Comparison of ENCODE assay signal across 9 cellular contexts in the genomic region with DNA sequence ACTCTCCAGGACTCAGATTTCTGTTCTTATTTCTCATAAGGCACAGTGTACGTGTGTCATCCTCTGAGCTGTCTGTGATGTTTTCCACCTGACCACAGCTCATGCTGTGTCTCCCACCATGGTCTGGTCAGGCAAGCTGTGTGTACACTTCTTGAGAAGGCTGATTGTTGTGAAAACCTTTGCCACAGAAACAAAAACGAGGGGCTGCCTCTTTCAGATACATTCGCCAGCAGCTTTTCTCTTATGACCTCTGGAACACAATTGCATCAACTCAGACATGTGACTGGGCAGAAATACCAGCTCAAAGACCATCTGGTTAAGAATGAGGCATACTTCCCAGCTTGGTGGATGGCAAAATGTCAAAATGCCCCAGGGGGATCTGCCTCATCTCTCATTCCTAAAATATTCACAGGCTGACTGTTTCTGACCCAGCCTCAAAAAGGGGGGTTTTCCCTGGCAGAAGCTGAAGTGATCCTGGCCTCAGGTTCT.
DNase-seq lines count a peak whose midpoint lies in the region; ATAC-seq and TF ChIP-seq lines count a peak whose summit lies in the region.
"Had no signal": no experiment of that assay in that cellular context is flagged by ENCODE, and none has a peak within 500 bp of the region (broad histone marks: within the 10 kb centered on the region; RNA-seq: fewer than 3 reads in every experiment).

No MANE protein-coding gene starts in this region.

- H3K9me3 Mint-ChIP-seq in stimulated activated effector memory CD8-positive, alpha-beta T cell treated with anti-CD3 and anti-CD28 coated beads, Interleukin-12 subunit alpha, Interleukin-12 subunit beta, amount 100 ng/mL, for 72 hours, result no peaks in the 10 kb centered on the region
- H3K9me3 Mint-ChIP-seq in nephron progenitor cell, result peaks cover 25% of the 10 kb centered on the region

- TF ChIP-seq CTCF in nephron progenitor cell (IDR thresholded peaks at IDR 0.05), result no peak

- H3K4me1 Mint-ChIP-seq in stimulated activated effector memory CD8-positive, alpha-beta T cell treated with anti-CD3 and anti-CD28 coated beads, Interleukin-12 subunit alpha, Interleukin-12 subunit beta, amount 100 ng/mL, for 72 hours, result no peaks in the 10 kb centered on the region
- H3K4me1 Mint-ChIP-seq in nephron progenitor cell, result no peaks in the 10 kb centered on the region

- ATAC-seq in GM19035 (IDR thresholded peaks at IDR 0.05; ENCODE audit: unreplicated experiment) (peak; percentile 51), GM18870 (IDR thresholded peaks at IDR 0.05; ENCODE audit: unreplicated experiment) (no peak)
- ATAC-seq in stimulated activated effector memory CD8-positive, alpha-beta T cell treated with anti-CD3 and anti-CD28 coated beads, Interleukin-12 subunit alpha, Interleukin-12 subunit beta, amount 100 ng/mL, for 72 hours, result peak; percentile 34

- no peak overlapping the region for H3K4me3 Mint-ChIP-seq in stimulated activated effector memory CD8-positive, alpha-beta T cell treated with anti-CD3 and anti-CD28 coated beads, Interleukin-12 subunit alpha, Interleukin-12 subunit beta, amount 100 ng/mL, for 72 hours
- H3K4me3 Mint-ChIP-seq in nephron progenitor cell, result no peak overlapping the region

- no peak overlapping the region for H3K27ac Mint-ChIP-seq in stimulated activated effector memory CD8-positive, alpha-beta T cell treated with anti-CD3 and anti-CD28 coated beads, Interleukin-12 subunit alpha, Interleukin-12 subunit beta, amount 100 ng/mL, for 72 hours
- H3K27ac Mint-ChIP-seq in nephron progenitor cell, result no peak overlapping the region

- no peaks in the 10 kb centered on the region for H3K36me3 Mint-ChIP-seq in stimulated activated effector memory CD8-positive, alpha-beta T cell treated with anti-CD3 and anti-CD28 coated beads, Interleukin-12 subunit alpha, Interleukin-12 subunit beta, amount 100 ng/mL, for 72 hours
- H3K36me3 Mint-ChIP-seq in nephron progenitor cell (ENCODE audit: low read depth), result no peaks in the 10 kb centered on the region

- peaks cover 3% of the 10 kb centered on the region for H3K27me3 Mint-ChIP-seq in nephron progenitor cell (ENCODE audit: low read depth, poor library complexity)

- DNase-seq in RKO (ENCODE audit: low spot score) (peak; percentile 41), fibroblast of peridontal ligament (ENCODE audit: extremely low read depth) (peak; percentile 100), RPMI8226 (no peak), NCI-H128 (lab: John Stamatoyannopoulos, UW; ENCODE audit: unreplicated experiment) (no peak), nephron progenitor cell (no peak)
- no peak for DNase-seq in stimulated activated effector memory CD8-positive, alpha-beta T cell treated with anti-CD3 and anti-CD28 coated beads, Interleukin-12 subunit alpha, Interleukin-12 subunit beta, amount 100 ng/mL, for 72 hours (ENCODE audit: low spot score in 2 of 2)
- DNase-seq: NCI-H2081 had no signal

Comparison
In these comparisons a context has a peak if more than half of its experiments do, and no peak if none do; other contexts are left out.
1. DNase-seq: peak in RKO (single experiment) and fibroblast of peridontal ligament (single experiment); none in stimulated activated effector memory CD8-positive, alpha-beta T cell treated with anti-CD3 and anti-CD28 coated beads, Interleukin-12 subunit alpha, Interleukin-12 subunit beta, amount 100 ng/mL, for 72 hours (0 of 2), RPMI8226 (single experiment), NCI-H128 (single experiment) and nephron progenitor cell (single experiment).